Comparison of ENCODE assay signal across 14 cellular contexts in genomic region chr20:53021934-53022333, GRCh38. TPM values are rescaled to one million over a fixed set of nuclear protein-coding genes. Genes with fewer than 3 reads are reported as not detected.
DNase-seq lines count a peak whose midpoint lies in the region; ATAC-seq lines count a peak whose summit lies in the region.
"Had no signal": no experiment of that assay in that cellular context is flagged by ENCODE, and none has a peak within 500 bp of the region (broad histone marks: within the 10 kb centered on the region; RNA-seq: fewer than 3 reads in every experiment).

No MANE protein-coding gene starts in this region.

- intact Hi-C loops in naive thymus-derived CD4-positive, alpha-beta T cell (cut with micrococcal nuclease): loop anchor here (1.0 to 2.0 kb wide), 4 partner anchors 21 to 193 kb away; partner anchors contain the start of gene TSHZ2 (in 1 of the 2)

- H3K9me3 ChIP-seq in naive thymus-derived CD4-positive, alpha-beta T cell (ENCODE audit: control insufficient read depth in 2 of 3, low read length in 3 of 3): no peaks in the 10 kb centered on the region
- H3K9me3 ChIP-seq: pancreas, thyroid gland had no signal

- peaks cover 72% of the 10 kb centered on the region for H3K4me1 Mint-ChIP-seq in activated T-cell treated with anti-CD3 and anti-CD28 coated beads, Interleukin-2, amount 50 U/mL, for 4 hours (ENCODE audit: low read depth)
- peaks cover 34% of the 10 kb centered on the region for H3K4me1 Mint-ChIP-seq in activated T-helper 17 cell treated with anti-CD3 and anti-CD28 coated beads, Interleukin-2, amount 50 U/mL, for 72 hours
- peaks cover 23 to 76% (median 62%) of the 10 kb centered on the region in 7 donors for H3K4me1 Mint-ChIP-seq in naive thymus-derived CD4-positive, alpha-beta T cell

- no peaks in the 10 kb centered on the region for H3K27me3 ChIP-seq in naive thymus-derived CD4-positive, alpha-beta T cell (ENCODE audit: control insufficient read depth in 2 of 2, insufficient read depth in 2 of 2, low read length in 2 of 2)
- H3K27me3 ChIP-seq: pancreas, thyroid gland had no signal

- no peak overlapping the region for H3K27ac ChIP-seq in naive thymus-derived CD4-positive, alpha-beta T cell (ENCODE audit: low read depth, low read length)
- H3K27ac ChIP-seq: pancreas, SK-N-MC, thyroid gland had no signal

- peak; percentile 87 to 94 for ATAC-seq in activated T-cell treated with anti-CD3 and anti-CD28 coated beads, Interleukin-2, amount 50 U/mL, for 4 hours
- ATAC-seq in activated T-helper 17 cell treated with anti-CD3 and anti-CD28 coated beads, Interleukin-2, amount 50 U/mL, for 72 hours (replicated peaks): peak; percentile 83
- peak; percentile 46 for ATAC-seq in naive thymus-derived CD4-positive, alpha-beta T cell
- ATAC-seq in GM19324 (IDR thresholded peaks at IDR 0.05; ENCODE audit: low FRiP score, unreplicated experiment): no peak
- ATAC-seq: pancreas had no signal

- peaks cover 17% of the 10 kb centered on the region for H3K36me3 Mint-ChIP-seq in activated T-cell treated with anti-CD3 and anti-CD28 coated beads, Interleukin-2, amount 50 U/mL, for 4 hours (ENCODE audit: insufficient read depth)
- peaks cover 21% of the 10 kb centered on the region for H3K36me3 Mint-ChIP-seq in activated T-helper 17 cell treated with anti-CD3 and anti-CD28 coated beads, Interleukin-2, amount 50 U/mL, for 72 hours (ENCODE audit: low read depth)
- H3K36me3 Mint-ChIP-seq in naive thymus-derived CD4-positive, alpha-beta T cell: peaks cover 0 to 18% (median 12%) of the 10 kb centered on the region in 5 donors

- POLR2A ChIA-PET in naive thymus-derived CD4-positive, alpha-beta T cell (lab: Charles Lee): interaction anchor here (0.7 to 1.8 kb wide), 5 partner anchors 9 to 429 kb away, joined by 3 to 5 read pairs (median 3); no protein-coding TSS in a partner anchor

- DNase-seq in activated T-cell treated with anti-CD3 and anti-CD28 coated beads, Interleukin-2, amount 50 U/mL, for 4 hours: no peak
- DNase-seq in activated T-cell treated with anti-CD3 and anti-CD28 coated beads for 4 hours (no peak), HT-29 (ENCODE audit: low spot score) (peak; percentile 8), T-helper 9 cell (no peak), NCI-H2081 treated with DMSO at 0.1 percent for 48 hours (lab: John Stamatoyannopoulos, UW) (no peak)
- DNase-seq in naive thymus-derived CD4-positive, alpha-beta T cell: peak in 2 of 9 donors; percentile 21 to 27
- DNase-seq: activated CD4-positive, CD25-positive, alpha-beta regulatory T cell treated with anti-CD3 and anti-CD28 coated beads, Interleukin-2, amount 50 U/mL, for 72 hours; DMS 273 treated with DMSO at 0.1 percent for 48 hours; pancreas; thyroid gland had no signal

- H3K27ac Mint-ChIP-seq in activated T-helper 17 cell treated with anti-CD3 and anti-CD28 coated beads, Interleukin-2, amount 50 U/mL, for 72 hours: peak overlapping the region; percentile 90
- peak overlapping the region; percentile 39 to 96 (median 67) for H3K27ac Mint-ChIP-seq in naive thymus-derived CD4-positive, alpha-beta T cell

- H3K36me3 ChIP-seq in naive thymus-derived CD4-positive, alpha-beta T cell (ENCODE audit: control insufficient read depth in 2 of 3, insufficient read depth in 3 of 3, low read length in 3 of 3): no peaks in the 10 kb centered on the region
- H3K36me3 ChIP-seq: pancreas, thyroid gland had no signal

- peaks cover 2% of the 10 kb centered on the region for H3K27me3 Mint-ChIP-seq in activated T-cell treated with anti-CD3 and anti-CD28 coated beads, Interleukin-2, amount 50 U/mL, for 4 hours (ENCODE audit: low read depth)
- H3K27me3 Mint-ChIP-seq in activated T-helper 17 cell treated with anti-CD3 and anti-CD28 coated beads, Interleukin-2, amount 50 U/mL, for 72 hours: no peaks in the 10 kb centered on the region
- no peaks in the 10 kb centered on the region for H3K27me3 Mint-ChIP-seq in naive thymus-derived CD4-positive, alpha-beta T cell

- peaks cover 0 to 16% of the 10 kb centered on the region in 2 donors for H3K4me1 ChIP-seq in naive thymus-derived CD4-positive, alpha-beta T cell (ENCODE audit: control insufficient read depth in 2 of 2, insufficient read depth in 2 of 2, low read length in 2 of 2)
- H3K4me1 ChIP-seq: pancreas, thyroid gland had no signal

- no peak overlapping the region for H3K4me3 ChIP-seq in naive thymus-derived CD4-positive, alpha-beta T cell (ENCODE audit: low read length)
- H3K4me3 ChIP-seq: pancreas, SK-N-MC, smooth muscle cell, thyroid gland had no signal

- H3K9me3 Mint-ChIP-seq in activated T-cell treated with anti-CD3 and anti-CD28 coated beads, Interleukin-2, amount 50 U/mL, for 4 hours: peaks cover 3% of the 10 kb centered on the region
- peaks cover 4% of the 10 kb centered on the region for H3K9me3 Mint-ChIP-seq in activated T-helper 17 cell treated with anti-CD3 and anti-CD28 coated beads, Interleukin-2, amount 50 U/mL, for 72 hours
- peaks cover 0 to 9% (median 0%) of the 10 kb centered on the region in 11 donors for H3K9me3 Mint-ChIP-seq in naive thymus-derived CD4-positive, alpha-beta T cell

- peak overlapping the region; percentile 42 for H3K4me3 Mint-ChIP-seq in activated T-cell treated with anti-CD3 and anti-CD28 coated beads, Interleukin-2, amount 50 U/mL, for 4 hours
- H3K4me3 Mint-ChIP-seq in activated T-helper 17 cell treated with anti-CD3 and anti-CD28 coated beads, Interleukin-2, amount 50 U/mL, for 72 hours: peak overlapping the region; percentile 58
- peak overlapping the region in 7 of 10 donors; percentile 14 to 73 (median 57) for H3K4me3 Mint-ChIP-seq in naive thymus-derived CD4-positive, alpha-beta T cell

- CTCF ChIA-PET in naive thymus-derived CD4-positive, alpha-beta T cell (lab: Charles Lee): interaction anchor here (0.7 kb wide), 1 partner anchor 46 kb away, joined by 3 read pairs; no protein-coding TSS in a partner anchor

RNA-seq across cellular contexts. Expression of gene TSHZ2, which starts 49.8 kb away (rescaled TPM):
- 10 to 100 TPM in 1 of 3 donors, 1 to 10 TPM in 2; 8.1 to 19.3 (median 8.4) TPM for total RNA-seq in activated T-cell treated with anti-CD3 and anti-CD28 coated beads, Interleukin-2, amount 50 U/mL, for 4 hours
- total RNA-seq in HT-29 (2014; rRNA removed; shearing (Covaris generic)): 0.05 and 0.81 TPM in 2 replicates
- total RNA-seq in activated T-helper 17 cell treated with anti-CD3 and anti-CD28 coated beads, Interleukin-2, amount 50 U/mL, for 72 hours: 10 to 100 TPM; 29.8 to 58.2 TPM
- 10 to 100 TPM; 21.0 to 84.5 (median 59.2) TPM for total RNA-seq in naive thymus-derived CD4-positive, alpha-beta T cell
- 1 to 10 TPM; 6.0 to 7.7 TPM for polyA plus RNA-seq in naive thymus-derived CD4-positive, alpha-beta T cell
